In genomic region chr12:53276511-53276910, GRCh38 we compare ENCODE assay signal across 1 cellular context.
TF ChIP-seq lines count a peak whose summit lies in the region.

No MANE protein-coding gene starts in this region.

TF ChIP-seq in IMR-90, 13 proteins besides CTCF, POLR2A, EP300 and RAD21:
- TF ChIP-seq CEBPB (IDR thresholded peaks at IDR 0.05; ENCODE audit: low read depth, low read length), result no peak
- TF ChIP-seq CHD1 (IDR thresholded peaks at IDR 0.05; ENCODE audit: low read depth, low read length), result no peak
- no peak for TF ChIP-seq MAFK (IDR thresholded peaks at IDR 0.05; ENCODE audit: low read depth, low read length)
- no peak for TF ChIP-seq ELK1 (IDR thresholded peaks at IDR 0.05; ENCODE audit: borderline replicate concordance, low read depth, low read length)
- no peak for TF ChIP-seq BHLHE40 (IDR thresholded peaks at IDR 0.05; ENCODE audit: low read depth, low read length)
- TF ChIP-seq RCOR1 (IDR thresholded peaks at IDR 0.05; ENCODE audit: insufficient replicate concordance, low read length), result no peak
- TF ChIP-seq MXI1 (IDR thresholded peaks at IDR 0.05; ENCODE audit: borderline replicate concordance, low read depth, low read length), result no peak
- no peak for TF ChIP-seq USF2 (IDR thresholded peaks at IDR 0.05; ENCODE audit: low read depth, low read length)
- TF ChIP-seq MAZ (IDR thresholded peaks at IDR 0.05; ENCODE audit: borderline replicate concordance, low read depth, low read length), result no peak
- no peak for TF ChIP-seq FOS (IDR thresholded peaks at IDR 0.05; ENCODE audit: low read depth, low read length)
- no peak for TF ChIP-seq SMC3 (IDR thresholded peaks at IDR 0.05; ENCODE audit: low read depth, low read length)
- TF ChIP-seq NFE2L2 (IDR thresholded peaks at IDR 0.05; ENCODE audit: low read depth, low read length), result no peak
- TF ChIP-seq RFX5 (IDR thresholded peaks at IDR 0.05; ENCODE audit: low read depth, low read length), result no peak
